9 cellular contexts compared by ENCODE assay signal in genomic region chr6:158026054-158026900, GRCh38. TPM values are rescaled to one million over a fixed set of nuclear protein-coding genes. Genes with fewer than 3 reads are reported as not detected.
DNase-seq lines count a peak whose midpoint lies in the region; ATAC-seq, FAIRE-seq and TF ChIP-seq lines count a peak whose summit lies in the region.
"Had no signal": no experiment of that assay in that cellular context is flagged by ENCODE, and none has a peak within 500 bp of the region (broad histone marks: within the 10 kb centered on the region; RNA-seq: fewer than 3 reads in every experiment).

No MANE protein-coding gene starts in this region.

- peaks cover 8% of the 10 kb centered on the region for H3K36me3 Mint-ChIP-seq in activated naive CD8-positive, alpha-beta T cell treated with anti-CD3 and anti-CD28 coated beads, Interleukin-2, amount 50 U/mL, for 24 hours (ENCODE audit: low read depth)
- H3K36me3 Mint-ChIP-seq in glutamatergic neuron (ENCODE audit: unreplicated experiment): no peaks in the 10 kb centered on the region

- peaks cover 13% of the 10 kb centered on the region for H4K20me1 ChIP-seq in Loucy (ENCODE audit: insufficient read depth, low read length, poor library complexity, severe bottlenecking)

- peak overlapping the region; percentile 87 for H3K4me2 ChIP-seq in Loucy (ENCODE audit: low read depth, low read length, poor library complexity, severe bottlenecking)

- WGBS in small intestine, 3 donors: 26 to 36% (median 35%) methylated on average over 21 of the region's 21 CpGs

- H3K9me3 ChIP-seq in Loucy (ENCODE audit: insufficient read depth, low read depth, low read length) (no peaks in the 10 kb centered on the region), small intestine (ENCODE audit: control insufficient read depth, low read depth) (no peaks in the 10 kb centered on the region)

- no peaks in the 10 kb centered on the region for H3K9me3 Mint-ChIP-seq in activated naive CD8-positive, alpha-beta T cell treated with anti-CD3 and anti-CD28 coated beads, Interleukin-2, amount 50 U/mL, for 24 hours
- H3K9me3 Mint-ChIP-seq in glutamatergic neuron (ENCODE audit: unreplicated experiment): peaks cover 4% of the 10 kb centered on the region
- H3K9me3 Mint-ChIP-seq: neural crest cell had no signal

- H3K27me3 Mint-ChIP-seq in activated naive CD8-positive, alpha-beta T cell treated with anti-CD3 and anti-CD28 coated beads, Interleukin-2, amount 50 U/mL, for 24 hours: no peaks in the 10 kb centered on the region
- peaks cover 11% of the 10 kb centered on the region for H3K27me3 Mint-ChIP-seq in glutamatergic neuron (ENCODE audit: unreplicated experiment)

- H3K27ac Mint-ChIP-seq in activated naive CD8-positive, alpha-beta T cell treated with anti-CD3 and anti-CD28 coated beads, Interleukin-2, amount 50 U/mL, for 24 hours: peak overlapping the region; percentile 100
- H3K27ac Mint-ChIP-seq in glutamatergic neuron (ENCODE audit: unreplicated experiment): no peak overlapping the region

- peak overlapping the region; percentile 61 for H3K9ac ChIP-seq in Loucy (ENCODE audit: low read depth, low read length, poor library complexity, severe bottlenecking)

- H3K36me3 ChIP-seq in Loucy (ENCODE audit: insufficient read depth, low read length): peaks cover 2% of the 10 kb centered on the region; the same call in 1 of the 2 replicates
- no peaks in the 10 kb centered on the region for H3K36me3 ChIP-seq in small intestine (ENCODE audit: control insufficient read depth in 2 of 2, insufficient read depth in 2 of 2, low read length in 2 of 2)

- peaks cover 10% of the 10 kb centered on the region; the same call in 1 of the 2 replicates for H3K79me2 ChIP-seq in Loucy (ENCODE audit: insufficient read depth, low read length)

- no peak for FAIRE-seq in small intestine (lab: Jason Lieb, UNC)

- H3F3A ChIP-seq in Loucy (ENCODE audit: low read depth): no peaks in the 10 kb centered on the region

- DNase-seq in GF-D8 (lab: John Stamatoyannopoulos, UW) (peak; percentile 97), H4 (ENCODE audit: low spot score) (peak; percentile 95), SW 1271 (lab: John Stamatoyannopoulos, UW) (peak; percentile 75 to 91), left ventricle myocardium superior (peak; percentile 83), small intestine (peak; percentile 67), glutamatergic neuron (no peak)
- peak; percentile 80 for DNase-seq in activated naive CD8-positive, alpha-beta T cell treated with anti-CD3 and anti-CD28 coated beads, Interleukin-2, amount 50 U/mL, for 24 hours

- peaks cover 52% of the 10 kb centered on the region for H3K4me1 Mint-ChIP-seq in activated naive CD8-positive, alpha-beta T cell treated with anti-CD3 and anti-CD28 coated beads, Interleukin-2, amount 50 U/mL, for 24 hours
- H3K4me1 Mint-ChIP-seq in glutamatergic neuron (ENCODE audit: low read depth, unreplicated experiment): peaks cover 18% of the 10 kb centered on the region

- H3K4me3 ChIP-seq in Loucy (ENCODE audit: low read length, poor library complexity, severe bottlenecking) (peak overlapping the region; percentile 69), small intestine (ENCODE audit: low read depth in 1 of 2, low read length in 2 of 2) (no peak overlapping the region)

- ATAC-seq in activated naive CD8-positive, alpha-beta T cell treated with anti-CD3 and anti-CD28 coated beads, Interleukin-2, amount 50 U/mL, for 24 hours: peak; percentile 90
- peak; percentile 83 for ATAC-seq in left ventricle myocardium superior

- peak; percentile 89 for TF ChIP-seq CTCF in Loucy (conservative IDR thresholded peaks at IDR 0.05; ENCODE audit: low read length)
- TF ChIP-seq CTCF in glutamatergic neuron (IDR thresholded peaks at IDR 0.05; ENCODE audit: partially characterized antibody, unreplicated experiment): no peak

- peak overlapping the region; percentile 12 to 90 for H3K27ac ChIP-seq in small intestine (ENCODE audit: low read depth in 1 of 2, low read length in 1 of 2)

- intact Hi-C loops in left ventricle myocardium superior (cut with micrococcal nuclease): no loop called here

- H3K27me3 ChIP-seq in Loucy (ENCODE audit: insufficient read depth, low read length, poor library complexity, severe bottlenecking) (no peaks in the 10 kb centered on the region), small intestine (ENCODE audit: control insufficient read depth in 2 of 2, insufficient read depth in 2 of 2, low read length in 2 of 2) (no peaks in the 10 kb centered on the region)

- peak overlapping the region; percentile 81 for H3K4me3 Mint-ChIP-seq in activated naive CD8-positive, alpha-beta T cell treated with anti-CD3 and anti-CD28 coated beads, Interleukin-2, amount 50 U/mL, for 24 hours
- no peak overlapping the region for H3K4me3 Mint-ChIP-seq in glutamatergic neuron (ENCODE audit: unreplicated experiment)
- H3K4me3 Mint-ChIP-seq: neural crest cell had no signal

- H3K4me1 ChIP-seq in Loucy (ENCODE audit: insufficient read depth, low read length, poor library complexity, severe bottlenecking) (peaks cover 29% of the 10 kb centered on the region), small intestine (ENCODE audit: control insufficient read depth in 2 of 2, insufficient read depth in 1 of 2, low read depth in 1 of 2, low read length in 1 of 2) (peaks cover 6 to 14% of the 10 kb centered on the region in 2 donors)

- H3K9me2 ChIP-seq in Loucy (replicated peaks; ENCODE audit: low read depth, low read length): no peaks in the 10 kb centered on the region

- peak overlapping the region; percentile 16; the same call in 1 of the 2 replicates for H2AFZ ChIP-seq in Loucy (ENCODE audit: low read length)

RNA-seq across cellular contexts. Expression of gene SYNJ2, which starts 44.6 kb away (rescaled TPM):
- total RNA-seq in H4 (2014; rRNA removed; shearing (Covaris generic)): 20.6 and 23.6 TPM in 2 replicates
- total RNA-seq in left ventricle myocardium superior: 14.7 TPM
- 1 to 10 TPM; 7.0 to 9.4 (median 9.4) TPM for polyA plus RNA-seq in small intestine
- 2.4 TPM for total RNA-seq in glutamatergic neuron (ENCODE audit: unreplicated experiment)
